ENCODE assay signal across 8 cellular contexts in genomic region chr19:16041571-16042386, GRCh38. TPM values are rescaled to one million over a fixed set of nuclear protein-coding genes. Genes with fewer than 3 reads are reported as not detected.
DNase-seq lines count a peak whose midpoint lies in the region; ATAC-seq lines count a peak whose summit lies in the region.

No MANE protein-coding gene starts in this region.

- DNase-seq in G401 (ENCODE audit: low spot score) (peak; percentile 77), NAMALWA (ENCODE audit: low spot score) (peak; percentile 67), T-helper 9 cell (peak; percentile 74), anterior cingulate cortex (lab: John Stamatoyannopoulos, UW) (peak in 55 of 58 donors; percentile 10 to 84 (median 58)), hepatic stellate cell (ENCODE audit: low spot score) (peak; percentile 92), sciatic nerve (ENCODE audit: low spot score) (peak; percentile 93), cortex of kidney (lab: John Stamatoyannopoulos, UW) (no peak)

- intact Hi-C loops in sciatic nerve (cut with DNase I) = loop anchor here (2.0 kb wide), 1 partner anchor 141 kb away; no protein-coding TSS in a partner anchor

- ATAC-seq in sciatic nerve (peak; percentile 95), GM18502 (IDR thresholded peaks at IDR 0.05; ENCODE audit: poor library complexity, unreplicated experiment) (no peak)

- in situ Hi-C loops in G401 (cut with HindIII; ENCODE audit: low sequenced_read_pairs) = loop anchor here (5.0 kb wide), 1 partner anchor 86 kb away; no protein-coding TSS in a partner anchor

RNA-seq across cellular contexts. Expression of gene TPM4, which starts 34.5 kb away (rescaled TPM):
- total RNA-seq in G401 (2014; rRNA removed; shearing (Covaris generic)) = 367 and 385 TPM in 2 replicates
- 543 TPM for total RNA-seq in sciatic nerve
